In the genomic region with DNA sequence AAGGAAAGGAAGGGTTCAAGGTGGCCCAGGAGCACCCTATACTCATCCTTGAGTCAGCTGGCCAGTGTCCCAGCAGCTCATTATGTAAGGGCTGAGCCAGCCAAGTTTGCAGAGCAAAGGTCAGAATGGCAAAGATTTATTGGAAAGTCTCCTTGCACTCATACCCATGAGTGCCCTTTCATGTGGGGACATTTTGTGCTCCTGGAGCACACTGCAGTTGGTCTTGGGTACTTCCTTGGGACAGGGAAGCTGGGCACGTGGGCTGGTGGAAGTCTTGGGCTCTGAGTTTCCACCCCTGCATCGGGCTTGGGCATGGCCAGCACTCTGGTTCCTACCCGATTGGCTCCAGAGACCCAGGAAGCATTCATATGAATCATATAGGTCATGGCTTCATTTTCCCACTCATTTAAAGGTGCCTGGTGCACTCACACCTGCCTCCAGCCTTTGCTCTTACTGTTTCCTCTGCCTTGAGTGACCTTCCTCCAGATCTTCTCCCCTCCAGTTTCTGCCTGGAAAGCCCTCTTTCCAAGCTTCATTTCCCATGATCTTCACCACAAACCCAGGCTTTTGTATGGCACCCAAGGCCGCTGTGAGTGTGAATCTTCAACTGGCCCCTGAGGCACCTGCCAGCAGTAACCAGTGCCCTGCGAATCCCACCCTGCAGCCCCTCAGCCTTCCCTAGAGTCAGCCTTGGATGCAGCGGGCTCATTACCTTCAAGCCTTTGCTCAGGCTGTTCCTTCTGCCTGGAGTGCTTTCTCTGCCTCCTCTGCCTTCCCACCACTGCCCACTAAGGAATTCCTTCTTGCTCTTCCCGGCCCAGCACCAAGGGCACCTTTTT, we compare ENCODE assay signal across 14 cellular contexts. TPM values are rescaled to one million over a fixed set of nuclear protein-coding genes. Genes with fewer than 3 reads are reported as not detected.
DNase-seq lines count a peak whose midpoint lies in the region; ATAC-seq, FAIRE-seq and TF ChIP-seq lines count a peak whose summit lies in the region.
"Had no signal": no experiment of that assay in that cellular context is flagged by ENCODE, and none has a peak within 500 bp of the region (broad histone marks: within the 10 kb centered on the region; RNA-seq: fewer than 3 reads in every experiment).

No MANE protein-coding gene starts in this region.

- peak; percentile 49 for DNase-seq in left ventricle myocardium superior
- no peak for DNase-seq in left ventricle myocardium inferior
- DNase-seq in amniotic epithelial cell (ENCODE audit: low read depth): peak; percentile 31
- DNase-seq in left lobe of liver (ENCODE audit: low spot score): peak; percentile 87
- peak; percentile 56 to 59 for DNase-seq in aorta
- no peak for DNase-seq in activated CD8-positive, alpha-beta memory T cell treated with anti-CD3 and anti-CD28 coated beads for 24 hours
- DNase-seq in frontal cortex (ENCODE audit: low spot score in 2 of 2): no peak
- DNase-seq: DMS79, Kasumi-1, naive B cell, NCI-H226, SHP77 had no signal

- H3K27ac ChIP-seq in left ventricle myocardium inferior (replicated peaks) (no peak overlapping the region), aorta (ENCODE audit: low read depth in 1 of 2, low read length in 2 of 2) (no peak overlapping the region)
- H3K27ac ChIP-seq: skin epidermis had no signal

- H3K36me3 ChIP-seq in left ventricle myocardium inferior: no peaks in the 10 kb centered on the region
- H3K36me3 ChIP-seq in aorta (ENCODE audit: control insufficient read depth in 1 of 2, insufficient read depth in 2 of 2, low read length in 1 of 2): no peaks in the 10 kb centered on the region

- peak; percentile 64 for ATAC-seq in left ventricle myocardium superior
- peak; percentile 82 for ATAC-seq in left lobe of liver
- ATAC-seq in aorta (ENCODE audit: low FRiP score): no peak
- ATAC-seq in GM21576 (IDR thresholded peaks at IDR 0.05; ENCODE audit: unreplicated experiment): no peak

- H3K4me1 ChIP-seq in left ventricle myocardium inferior: peaks cover 19% of the 10 kb centered on the region
- H3K4me1 ChIP-seq in aorta (ENCODE audit: control insufficient read depth in 1 of 2, insufficient read depth in 2 of 2, low read length in 2 of 2): no peaks in the 10 kb centered on the region

- no peak overlapping the region for H3K4me3 ChIP-seq in left ventricle myocardium inferior
- H3K4me3 ChIP-seq in aorta (ENCODE audit: low read length in 2 of 2): no peak overlapping the region
- H3K4me3 ChIP-seq: skin epidermis had no signal

- no peaks in the 10 kb centered on the region for H3K9me3 ChIP-seq in left ventricle myocardium inferior (replicated peaks)
- no peaks in the 10 kb centered on the region for H3K9me3 ChIP-seq in aorta (ENCODE audit: control insufficient read depth, low read length)

- no peak for TF ChIP-seq CTCF in left ventricle myocardium inferior (IDR thresholded peaks at IDR 0.05; ENCODE audit: borderline replicate concordance)

- intact Hi-C loops in left ventricle myocardium superior (cut with micrococcal nuclease) (no loop called here), left ventricle myocardium inferior (cut with micrococcal nuclease) (no loop called here), aorta (cut with DNase I) (no loop called here)

- H3K27me3 ChIP-seq in left ventricle myocardium inferior (ENCODE audit: low read depth) (peaks cover 7% of the 10 kb centered on the region), aorta (ENCODE audit: control insufficient read depth in 1 of 2, insufficient read depth in 2 of 2, low read length in 1 of 2) (no peaks in the 10 kb centered on the region)

- no peak for FAIRE-seq in frontal cortex (lab: Jason Lieb, UNC)

- 87 to 89% methylated on average over 7 of the region's 7 CpGs for WGBS in aorta, 2 donors

RNA-seq across cellular contexts. Expression of a gene that starts 10.5 kb away (rescaled TPM):
- total RNA-seq in left ventricle myocardium superior: 13.2 TPM
- total RNA-seq in left ventricle myocardium inferior: 13.6 TPM
- total RNA-seq in left lobe of liver: 4.6 TPM
- 10 to 100 TPM; 23.6 to 33.4 TPM for total RNA-seq in aorta
- polyA plus RNA-seq in aorta: 10 to 100 TPM; 16.1 to 30.8 TPM
- 0.82 TPM for total RNA-seq in frontal cortex

RNA-seq across cellular contexts. Expression of a gene that starts 20.2 kb away (rescaled TPM):
- total RNA-seq in left ventricle myocardium superior: 8.5 TPM
- total RNA-seq in left ventricle myocardium inferior: 9.4 TPM
- total RNA-seq in left lobe of liver: 11.8 TPM
- 10 to 100 TPM; 11.9 to 16.6 TPM for total RNA-seq in aorta
- 1 to 10 TPM; 5.0 to 5.8 TPM for polyA plus RNA-seq in aorta
- 6.1 TPM for total RNA-seq in frontal cortex

Comparison
In these comparisons a context has a peak if more than half of its experiments do, and no peak if none do; other contexts are left out.
1. DNase-seq: peak in left ventricle myocardium superior (single experiment), amniotic epithelial cell (single experiment), left lobe of liver (single experiment) and aorta (2 of 2); none in left ventricle myocardium inferior (single experiment), activated CD8-positive, alpha-beta memory T cell treated with anti-CD3 and anti-CD28 coated beads for 24 hours (single experiment) and frontal cortex (0 of 2).
2. ATAC-seq: peak in left ventricle myocardium superior (single experiment) and left lobe of liver (single experiment); none in aorta (single experiment) and GM21576 (single experiment).